In genomic region chr2:102238039-102238756, GRCh38 we compare ENCODE assay signal across 1 cellular context.
TF ChIP-seq lines count a peak whose summit lies in the region.

No MANE protein-coding gene starts in this region.

TF ChIP-seq in HepG2, 621 proteins besides CTCF, POLR2A, EP300 and RAD21 (continued from another document and continues in another):
- TF ChIP-seq ZGPAT (CRISPR knock-in tag; IDR thresholded peaks at IDR 0.05) (no peak), ZNF619 (CRISPR knock-in tag; IDR thresholded peaks at IDR 0.05) (no peak), ZNF564 (CRISPR knock-in tag; IDR thresholded peaks at IDR 0.05) (no peak), E2F5 (CRISPR knock-in tag; conservative IDR thresholded peaks at IDR 0.05) (no peak), GRHL1 (CRISPR knock-in tag; conservative IDR thresholded peaks at IDR 0.05) (no peak), PPARG (CRISPR knock-in tag; conservative IDR thresholded peaks at IDR 0.05) (no peak), RARG (CRISPR knock-in tag; IDR thresholded peaks at IDR 0.05; ENCODE audit: low read depth) (no peak), RERE (CRISPR knock-in tag; IDR thresholded peaks at IDR 0.05; ENCODE audit: low read depth) (no peak), ZNF557 (CRISPR knock-in tag; IDR thresholded peaks at IDR 0.05) (no peak), PBX2 (CRISPR knock-in tag; IDR thresholded peaks at IDR 0.05) (no peak), FOXA3 (CRISPR knock-in tag; IDR thresholded peaks at IDR 0.05) (peak; percentile 30; the same call in 1 of the 2 replicates), USF2 (IDR thresholded peaks at IDR 0.05; ENCODE audit: low read depth, low read length) (no peak), USF2 (CRISPR knock-in tag; IDR thresholded peaks at IDR 0.05; ENCODE audit: borderline replicate concordance) (no peak), TCF7 (IDR thresholded peaks at IDR 0.05; ENCODE audit: low read depth) (no peak), ZSCAN25 (CRISPR knock-in tag; IDR thresholded peaks at IDR 0.05) (no peak), PTBP1 (IDR thresholded peaks at IDR 0.05; ENCODE audit: low read depth, low read length, poor library complexity, severe bottlenecking) (no peak), ZNF766 (CRISPR knock-in tag; IDR thresholded peaks at IDR 0.05; ENCODE audit: borderline replicate concordance) (no peak), GZF1 (CRISPR knock-in tag; IDR thresholded peaks at IDR 0.05) (no peak), ZFP36L2 (CRISPR knock-in tag; IDR thresholded peaks at IDR 0.05) (no peak), GATAD2A (CRISPR knock-in tag; IDR thresholded peaks at IDR 0.05) (peak; percentile 75), MYNN (CRISPR knock-in tag; IDR thresholded peaks at IDR 0.05; ENCODE audit: low read depth) (no peak), ATF1 (CRISPR knock-in tag; IDR thresholded peaks at IDR 0.05) (peak; percentile 63), HNF4G (IDR thresholded peaks at IDR 0.05; ENCODE audit: borderline replicate concordance, low read depth, low read length) (no peak), HNF4G (CRISPR knock-in tag; IDR thresholded peaks at IDR 0.05; ENCODE audit: borderline replicate concordance, low read depth) (no peak), CENPBD1 (CRISPR knock-in tag; IDR thresholded peaks at IDR 0.05; ENCODE audit: borderline replicate concordance, low read depth) (no peak), HOMEZ (CRISPR knock-in tag; IDR thresholded peaks at IDR 0.05; ENCODE audit: low read depth) (no peak), HHEX (CRISPR knock-in tag; IDR thresholded peaks at IDR 0.05) (no peak), ZMAT3 (CRISPR knock-in tag; conservative IDR thresholded peaks at IDR 0.05) (no peak), AHR (CRISPR knock-in tag; IDR thresholded peaks at IDR 0.05) (no peak), U2AF2 (IDR thresholded peaks at IDR 0.05; ENCODE audit: low read depth, low read length) (no peak), NR2F6 (IDR thresholded peaks at IDR 0.05) (no peak), NR2F6 (CRISPR knock-in tag; IDR thresholded peaks at IDR 0.05) (peak; percentile 19; the same call in 1 of the 2 replicates), THRA (CRISPR knock-in tag; IDR thresholded peaks at IDR 0.05; ENCODE audit: borderline replicate concordance) (no peak), ZNF275 (CRISPR knock-in tag; IDR thresholded peaks at IDR 0.05; ENCODE audit: borderline replicate concordance) (no peak), ARHGAP35 (CRISPR knock-in tag; IDR thresholded peaks at IDR 0.05; ENCODE audit: borderline replicate concordance) (no peak), U2AF1 (optimal IDR thresholded peaks at IDR 0.05; ENCODE audit: low read depth, low read length) (no peak), ETV5 (CRISPR knock-in tag; IDR thresholded peaks at IDR 0.05; ENCODE audit: borderline replicate concordance) (peak; percentile 48; the same call in 1 of the 2 replicates), TBL1XR1 (IDR thresholded peaks at IDR 0.05; ENCODE audit: borderline replicate concordance, low read length, partially characterized antibody) (no peak), NFIC (IDR thresholded peaks at IDR 0.05; ENCODE audit: low read length) (no peak), HOXA9 (CRISPR knock-in tag; IDR thresholded peaks at IDR 0.05; ENCODE audit: borderline replicate concordance) (no peak), MXI1 (IDR thresholded peaks at IDR 0.05; ENCODE audit: borderline replicate concordance, low read depth, low read length) (no peak), MAF1 (CRISPR knock-in tag; IDR thresholded peaks at IDR 0.05; ENCODE audit: borderline replicate concordance) (no peak), IKZF5 (CRISPR knock-in tag; IDR thresholded peaks at IDR 0.05) (0 out of 2 replicates have a peak, but pooled peaks have one; percentile 44), IRF2 (CRISPR knock-in tag; IDR thresholded peaks at IDR 0.05) (peak; percentile 25; the same call in 1 of the 2 replicates)
